8 cellular contexts compared by ENCODE assay signal in genomic region chr2:217218269-217219140, GRCh38.
DNase-seq lines count a peak whose midpoint lies in the region; ATAC-seq and TF ChIP-seq lines count a peak whose summit lies in the region.

No MANE protein-coding gene starts in this region.

- peak; percentile 59 for ATAC-seq in GM21423 (IDR thresholded peaks at IDR 0.05; ENCODE audit: unreplicated experiment)
- peak; percentile 46 for ATAC-seq in HG03565 (IDR thresholded peaks at IDR 0.05; ENCODE audit: unreplicated experiment)

- H3K4me3 ChIP-seq in cardiac fibroblast (replicated peaks in 1 of 2; ENCODE audit: low read depth in 2 of 2, low read length in 2 of 2) = no peak overlapping the region

- TF ChIP-seq CTCF in cardiac fibroblast (IDR thresholded peaks at IDR 0.05; ENCODE audit: low read depth, low read length) = no peak

- DNase-seq in GM04504 (ENCODE audit: low read depth) (peak; percentile 21), cardiac fibroblast (ENCODE audit: low read depth in 2 of 2) (peak; percentile 65 to 78), mesenteric fat pad (ENCODE audit: low spot score) (no peak), NCI-H1436 treated with DMSO at 0.1 percent for 48 hours (lab: John Stamatoyannopoulos, UW) (no peak), SKM-1 treated with dmso at 0.1 percent for 144 hours (lab: John Stamatoyannopoulos, UW; ENCODE audit: unreplicated experiment) (no peak), NCI-H526 treated with DMSO at 0.1 percent for 48 hours (lab: John Stamatoyannopoulos, UW) (no peak)

Comparison
In these comparisons a context has a peak if more than half of its experiments do, and no peak if none do; other contexts are left out.
1. DNase-seq: peak in GM04504 (single experiment) and cardiac fibroblast (2 of 2); none in mesenteric fat pad (single experiment), NCI-H1436 treated with DMSO at 0.1 percent for 48 hours (single experiment), SKM-1 treated with dmso at 0.1 percent for 144 hours (single experiment) and NCI-H526 treated with DMSO at 0.1 percent for 48 hours (single experiment).